Comparison of ENCODE assay signal across 32 cellular contexts in genomic region chr1:4328402-4329071, GRCh38.
"Had no signal": no experiment of that assay in that cellular context is flagged by ENCODE, and none has a peak within 500 bp of the region (broad histone marks: within the 10 kb centered on the region; RNA-seq: fewer than 3 reads in every experiment).

No MANE protein-coding gene starts in this region.

- ATAC-seq: activated CD4-positive, CD25-positive, alpha-beta regulatory T cell treated with anti-CD3 and anti-CD28 coated beads, Interleukin-2, amount 50 U/mL, for 24 hours; gastroesophageal sphincter; left cardiac atrium; pancreas; psoas muscle; stimulated activated naive B cell treated with anti-CD40 and anti-IgM and Interleukin-4, amounts not matched to agents 10 μg/mL and 1 μg/mL and 100 μg/mL, for 72 hours; T-helper 17 cell had no signal

- H3K36me3 Mint-ChIP-seq: activated naive CD4-positive, alpha-beta T cell treated with anti-CD3 and anti-CD28 coated beads, Interleukin-2, amount 10 ng/mL, durations not matched to agents 7 days and 5 days; activated naive CD8-positive, alpha-beta T cell treated with anti-CD3 and anti-CD28 coated beads, Interleukin-2, amount 10 ng/mL, durations not matched to agents 7 days and 5 days; brain; stimulated activated naive B cell treated with anti-CD40 and anti-IgM and Interleukin-4, amounts not matched to agents 10 μg/mL and 1 μg/mL and 100 μg/mL, for 72 hours had no signal

- H3K27ac Mint-ChIP-seq: activated naive CD4-positive, alpha-beta T cell treated with anti-CD3 and anti-CD28 coated beads, Interleukin-2, amount 10 ng/mL, durations not matched to agents 7 days and 5 days; activated naive CD8-positive, alpha-beta T cell treated with anti-CD3 and anti-CD28 coated beads, Interleukin-2, amount 10 ng/mL, durations not matched to agents 7 days and 5 days; activated T-cell treated with anti-CD3 and anti-CD28 coated beads, Interleukin-2, amount 50 U/mL, for 24 hours; brain; nephron progenitor cell; stimulated activated naive B cell treated with anti-CD40 and anti-IgM and Interleukin-4, amounts not matched to agents 10 μg/mL and 1 μg/mL and 100 μg/mL, for 72 hours; T-helper 17 cell had no signal

- DNase-seq: activated CD4-positive, alpha-beta T cell treated with anti-CD3 and anti-CD28 coated beads for 48 hours; activated CD4-positive, alpha-beta T cell treated with anti-CD3 and anti-CD28 coated beads, Interleukin-2, amount 50 U/mL, for 48 hours; activated CD8-positive, alpha-beta memory T cell treated with anti-CD3 and anti-CD28 coated beads, Interleukin-2, amount 50 U/mL, for 48 hours; activated gamma-delta T cell; activated naive CD4-positive, alpha-beta T cell treated with anti-CD3 and anti-CD28 coated beads, Interleukin-2, amount 10 ng/mL, durations not matched to agents 7 days and 5 days; activated naive CD8-positive, alpha-beta T cell treated with anti-CD3 and anti-CD28 coated beads, Interleukin-2, amount 10 ng/mL, durations not matched to agents 7 days and 5 days; activated T-cell treated with anti-CD3 and anti-CD28 coated beads, Interleukin-2, amount 50 U/mL, for 24 hours; dorsolateral prefrontal cortex; effector memory CD4-positive, alpha-beta T cell; erythroblast; hippocampal formation; left cardiac atrium; mammary epithelial cell; nephron progenitor cell; nucleus accumbens; pancreas; psoas muscle; sigmoid colon; small intestine; stimulated activated CD4-positive, alpha-beta T cell treated with anti-CD3 and anti-CD28 coated beads, Interleukin-1b, Interleukin-23, amount 100 ng/mL, for 48 hours; stimulated activated CD4-positive, alpha-beta T cell treated with anti-CD3 and anti-CD28 coated beads, Interleukin-4, amount 100 ng/mL, for 4 hours; stimulated activated CD8-positive, alpha-beta memory T cell treated with anti-CD3 and anti-CD28 coated beads, Interleukin-4, amount 100 ng/mL, for 48 hours; stimulated activated naive B cell treated with anti-CD40 and anti-IgM and Interleukin-4, amounts not matched to agents 10 μg/mL and 1 μg/mL and 100 μg/mL, for 72 hours; stomach; T-helper 17 cell; T1000; thyroid gland; upper lobe of left lung; WERI-Rb-1 had no signal

- H3K27me3 Mint-ChIP-seq: activated naive CD8-positive, alpha-beta T cell treated with anti-CD3 and anti-CD28 coated beads, Interleukin-2, amount 10 ng/mL, durations not matched to agents 7 days and 5 days had no signal

- H3K9me3 Mint-ChIP-seq: activated naive CD8-positive, alpha-beta T cell treated with anti-CD3 and anti-CD28 coated beads, Interleukin-2, amount 10 ng/mL, durations not matched to agents 7 days and 5 days had no signal

- H3K4me1 Mint-ChIP-seq: activated naive CD4-positive, alpha-beta T cell treated with anti-CD3 and anti-CD28 coated beads, Interleukin-2, amount 10 ng/mL, durations not matched to agents 7 days and 5 days; activated naive CD8-positive, alpha-beta T cell treated with anti-CD3 and anti-CD28 coated beads, Interleukin-2, amount 10 ng/mL, durations not matched to agents 7 days and 5 days; stimulated activated naive B cell treated with anti-CD40 and anti-IgM and Interleukin-4, amounts not matched to agents 10 μg/mL and 1 μg/mL and 100 μg/mL, for 72 hours; T-helper 17 cell had no signal

- H3K4me3 Mint-ChIP-seq: activated naive CD4-positive, alpha-beta T cell treated with anti-CD3 and anti-CD28 coated beads, Interleukin-2, amount 10 ng/mL, durations not matched to agents 7 days and 5 days; activated naive CD8-positive, alpha-beta T cell treated with anti-CD3 and anti-CD28 coated beads, Interleukin-2, amount 10 ng/mL, durations not matched to agents 7 days and 5 days; activated T-cell treated with anti-CD3 and anti-CD28 coated beads, Interleukin-2, amount 50 U/mL, for 24 hours; brain; nephron progenitor cell; stimulated activated naive B cell treated with anti-CD40 and anti-IgM and Interleukin-4, amounts not matched to agents 10 μg/mL and 1 μg/mL and 100 μg/mL, for 72 hours; T-helper 17 cell had no signal
